Comparison of ENCODE assay signal across 28 cellular contexts in the genomic region with DNA sequence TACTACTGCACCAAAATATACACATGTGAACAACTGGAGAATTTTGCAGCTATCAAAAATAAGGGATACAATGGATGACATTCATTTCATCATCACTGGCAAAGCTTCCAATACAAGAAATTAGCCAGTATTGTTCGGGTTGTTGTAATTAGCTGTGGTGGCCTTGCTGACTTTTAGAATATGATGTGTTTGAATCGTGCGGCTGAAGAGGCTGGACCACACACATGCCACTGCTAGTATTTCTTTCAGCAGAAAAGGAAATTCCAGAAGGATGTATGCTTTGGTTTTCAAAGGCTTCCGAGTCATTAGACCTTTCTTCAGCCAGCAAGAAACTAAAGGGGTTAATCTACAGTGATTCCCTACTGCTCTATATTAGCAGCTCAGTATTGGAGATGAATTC. TPM values are rescaled to one million over a fixed set of nuclear protein-coding genes. Genes with fewer than 3 reads are reported as not detected.
"Had no signal": no experiment of that assay in that cellular context is flagged by ENCODE, and none has a peak within 500 bp of the region (broad histone marks: within the 10 kb centered on the region; RNA-seq: fewer than 3 reads in every experiment).

No MANE protein-coding gene starts in this region.

- H3K27ac Mint-ChIP-seq: activated naive CD8-positive, alpha-beta T cell treated with anti-CD3 and anti-CD28 coated beads, Interleukin-2, amount 10 ng/mL, durations not matched to agents 7 days and 5 days; activated T-helper 17 cell treated with anti-CD3 and anti-CD28 coated beads, Interleukin-2, amount 50 U/mL, for 72 hours; endodermal cell; WTC11 had no signal

- H3K4me1 Mint-ChIP-seq: activated naive CD8-positive, alpha-beta T cell treated with anti-CD3 and anti-CD28 coated beads, Interleukin-2, amount 10 ng/mL, durations not matched to agents 7 days and 5 days; endodermal cell; WTC11 had no signal

- ATAC-seq: activated CD8-positive, alpha-beta T cell treated with anti-CD3 and anti-CD28 coated beads for 36 hours; activated T-cell treated with anti-CD3 and anti-CD28 coated beads, Interleukin-2, amount 50 U/mL, for 4 hours; activated T-helper 17 cell treated with anti-CD3 and anti-CD28 coated beads, Interleukin-2, amount 50 U/mL, for 72 hours; body of pancreas; esophagus mucosa; WTC11 had no signal

- H3K4me3 ChIP-seq: ascending aorta, body of pancreas, colonic mucosa, dorsolateral prefrontal cortex had no signal

- H3K27me3 ChIP-seq: ascending aorta, body of pancreas, colonic mucosa, dorsolateral prefrontal cortex had no signal

- H3K9me3 ChIP-seq: ascending aorta, body of pancreas, colonic mucosa had no signal

- H3K27ac ChIP-seq: ascending aorta, body of pancreas, colonic mucosa, VCaP had no signal

- DNase-seq: activated CD4-positive, alpha-beta T cell treated with anti-CD3 and anti-CD28 coated beads for 1 hour; activated CD4-positive, alpha-beta T cell treated with anti-CD3 and anti-CD28 coated beads for 48 hours; activated CD4-positive, alpha-beta T cell treated with anti-CD3 and anti-CD28 coated beads, Interleukin-2, amount 50 U/mL, for 1 hour; activated CD4-positive, alpha-beta T cell treated with anti-CD3 and anti-CD28 coated beads, Interleukin-2, amount 50 U/mL, for 48 hours; activated CD8-positive, alpha-beta memory T cell treated with anti-CD3 and anti-CD28 coated beads for 24 hours; activated CD8-positive, alpha-beta T cell treated with anti-CD3 and anti-CD28 coated beads for 36 hours; activated effector memory CD4-positive, alpha-beta T cell treated with Interleukin-2 at 50 U/mL for 16 hours; activated gamma-delta T cell treated with Interleukin-2 at 50 U/mL for 16 hours; activated naive CD4-positive, alpha-beta T cell treated with anti-CD3 and anti-CD28 coated beads, Interleukin-2, amount 50 U/mL, for 16 hours; activated naive CD4-positive, alpha-beta T cell treated with Interleukin-2 at 50 U/mL for 16 hours; activated naive CD8-positive, alpha-beta T cell treated with anti-CD3 and anti-CD28 coated beads, Interleukin-2, amount 10 ng/mL, durations not matched to agents 7 days and 5 days; activated T-cell treated with anti-CD3 and anti-CD28 coated beads, Interleukin-2, amount 50 U/mL, for 4 hours; body of pancreas; caudate nucleus; cerebellar nuclear complex; colonic mucosa; dorsolateral prefrontal cortex; effector memory CD4-positive, alpha-beta T cell; endodermal cell; foreskin fibroblast; head of caudate nucleus; hippocampal formation; T-helper 2 cell had no signal

- H3K4me3 Mint-ChIP-seq: activated CD8-positive, alpha-beta T cell treated with anti-CD3 and anti-CD28 coated beads for 36 hours; activated naive CD8-positive, alpha-beta T cell treated with anti-CD3 and anti-CD28 coated beads, Interleukin-2, amount 10 ng/mL, durations not matched to agents 7 days and 5 days; activated T-cell treated with anti-CD3 and anti-CD28 coated beads, Interleukin-2, amount 50 U/mL, for 4 hours; activated T-helper 17 cell treated with anti-CD3 and anti-CD28 coated beads, Interleukin-2, amount 50 U/mL, for 72 hours; endodermal cell; WTC11 had no signal

- H3K4me1 ChIP-seq: ascending aorta, body of pancreas, colonic mucosa had no signal

- H3K9me3 Mint-ChIP-seq: activated CD8-positive, alpha-beta T cell treated with anti-CD3 and anti-CD28 coated beads for 36 hours; activated naive CD8-positive, alpha-beta T cell treated with anti-CD3 and anti-CD28 coated beads, Interleukin-2, amount 10 ng/mL, durations not matched to agents 7 days and 5 days; activated T-cell treated with anti-CD3 and anti-CD28 coated beads, Interleukin-2, amount 50 U/mL, for 4 hours; activated T-helper 17 cell treated with anti-CD3 and anti-CD28 coated beads, Interleukin-2, amount 50 U/mL, for 72 hours; endodermal cell; WTC11 had no signal

RNA-seq across cellular contexts. Expression of gene RPP38, which starts 16.6 kb away (rescaled TPM):
- total RNA-seq: ascending aorta had no signal

RNA-seq across cellular contexts. Expression of gene ACBD7, which starts 25.2 kb away (rescaled TPM):
- total RNA-seq: ascending aorta, body of pancreas had no signal
